ENCODE assay signal across 12 cellular contexts in genomic region chr5:74311961-74312360, GRCh38.
"Had no signal": no experiment of that assay in that cellular context is flagged by ENCODE, and none has a peak within 500 bp of the region (broad histone marks: within the 10 kb centered on the region; RNA-seq: fewer than 3 reads in every experiment).

No MANE protein-coding gene starts in this region.

- H3K27me3 ChIP-seq: cardiac muscle cell, transverse colon had no signal

- H3K9me3 ChIP-seq: mucosa of descending colon, transverse colon had no signal

- H3K27ac ChIP-seq: cardiac muscle cell, skin epidermis, transverse colon had no signal

- H3K36me3 ChIP-seq: cardiac muscle cell, transverse colon had no signal

- ATAC-seq: activated T-helper 17 cell treated with anti-CD3 and anti-CD28 coated beads, Interleukin-2, amount 50 U/mL, for 72 hours; mucosa of descending colon; naive thymus-derived CD8-positive, alpha-beta T cell; WTC11 had no signal

- DNase-seq: activated CD4-positive, alpha-beta T cell treated with anti-CD3 and anti-CD28 coated beads, Interleukin-2, amount 10 ng/mL, durations not matched to agents 24 days and 14 days; activated naive CD4-positive, alpha-beta T cell treated with anti-CD3 and anti-CD28 coated beads, Interleukin-2, amount 50 U/mL, for 16 hours; activated T-cell treated with anti-CD3 and anti-CD28 coated beads for 4 hours; amniotic stem cell; mucosa of descending colon; naive thymus-derived CD8-positive, alpha-beta T cell; occipital lobe; transverse colon had no signal

- H3K4me3 ChIP-seq: cardiac muscle cell, mucosa of descending colon, skin epidermis, transverse colon had no signal

- H3K4me1 ChIP-seq: transverse colon had no signal
